ENCODE assay signal across 8 cellular contexts in genomic region chr14:73754911-73755360, GRCh38. TPM values are rescaled to one million over a fixed set of nuclear protein-coding genes. Genes with fewer than 3 reads are reported as not detected.
DNase-seq lines count a peak whose midpoint lies in the region; ATAC-seq and TF ChIP-seq lines count a peak whose summit lies in the region.

No MANE protein-coding gene starts in this region.

- peaks cover 83% of the 10 kb centered on the region for H3K4me1 Mint-ChIP-seq in activated CD8-positive, alpha-beta T cell treated with anti-CD3 and anti-CD28 coated beads, Interleukin-2, amount 10 ng/mL, durations not matched to agents 7 days and 5 days (ENCODE audit: low read depth)

- H3K4me1 ChIP-seq in heart right ventricle (peaks cover 80 to 92% (median 90%) of the 10 kb centered on the region in 9 donors), skeletal muscle satellite cell (ENCODE audit: control insufficient read depth, insufficient read depth, low read length) (peaks cover 86% of the 10 kb centered on the region)

- 6 to 10% methylated on average over 8 of the region's 8 CpGs for WGBS in heart right ventricle, 2 donors

- H3K27ac ChIP-seq in heart right ventricle = peak overlapping the region; percentile 72 to 100 (median 98)

- no peaks in the 10 kb centered on the region for H3K27me3 ChIP-seq in heart right ventricle
- H3K27me3 ChIP-seq in skeletal muscle satellite cell (ENCODE audit: control insufficient read depth, insufficient read depth, low read length) = no peaks in the 10 kb centered on the region

- H3K4me3 Mint-ChIP-seq in activated CD8-positive, alpha-beta T cell treated with anti-CD3 and anti-CD28 coated beads, Interleukin-2, amount 10 ng/mL, durations not matched to agents 7 days and 5 days = peak overlapping the region; percentile 91

- DNase-seq in GM20000 (ENCODE audit: low spot score) (peak; percentile 17), heart right ventricle (peak; percentile 44 to 60), NCI-H2171 (lab: John Stamatoyannopoulos, UW) (no peak), NCI-H1092 (lab: John Stamatoyannopoulos, UW) (no peak)
- DNase-seq in activated CD8-positive, alpha-beta T cell treated with anti-CD3 and anti-CD28 coated beads, Interleukin-2, amount 10 ng/mL, durations not matched to agents 7 days and 5 days = no peak
- DNase-seq in activated CD4-positive, CD25-positive, alpha-beta regulatory T cell treated with anti-CD3 and anti-CD28 coated beads, Interleukin-2, amount 50 U/mL, for 72 hours = no peak

- intact Hi-C loops in heart right ventricle (cut with DNase I) = loop anchor here in 9 of 10 donors (2.0 to 5.0 kb wide), 4 partner anchors 14 to 32 kb away; no protein-coding TSS in a partner anchor

- H3K36me3 Mint-ChIP-seq in activated CD8-positive, alpha-beta T cell treated with anti-CD3 and anti-CD28 coated beads, Interleukin-2, amount 10 ng/mL, durations not matched to agents 7 days and 5 days (ENCODE audit: low read depth) = peaks cover 48% of the 10 kb centered on the region

- peak overlapping the region; percentile 70 for H3K9ac ChIP-seq in skeletal muscle satellite cell (ENCODE audit: low read depth, low read length)

- no peak for ATAC-seq in activated CD8-positive, alpha-beta T cell treated with anti-CD3 and anti-CD28 coated beads, Interleukin-2, amount 10 ng/mL, durations not matched to agents 7 days and 5 days
- peak in 6 of 8 donors; percentile 7 to 59 (median 46) for ATAC-seq in heart right ventricle
- ATAC-seq in GM18909 (IDR thresholded peaks at IDR 0.05; ENCODE audit: poor library complexity, unreplicated experiment) = no peak

- CTCF ChIA-PET in activated CD8-positive, alpha-beta T cell treated with anti-CD3 and anti-CD28 coated beads, Interleukin-2, amount 10 ng/mL, durations not matched to agents 7 days and 5 days (lab: Charles Lee) = interaction anchor here (0.7 to 12.8 kb wide), 8 partner anchors 11 to 186 kb away, joined by 3 to 186 read pairs (median 6); partner anchors contain the start of genes ACOT2 and ZNF410

- H3K36me3 ChIP-seq in heart right ventricle (no peaks in the 10 kb centered on the region), skeletal muscle satellite cell (ENCODE audit: insufficient read depth, low read length) (no peaks in the 10 kb centered on the region)

- H3K9me3 ChIP-seq in heart right ventricle = no peaks in the 10 kb centered on the region
- no peaks in the 10 kb centered on the region for H3K9me3 ChIP-seq in skeletal muscle satellite cell (replicated peaks; ENCODE audit: low read length)

- H3K27me3 Mint-ChIP-seq in activated CD8-positive, alpha-beta T cell treated with anti-CD3 and anti-CD28 coated beads, Interleukin-2, amount 10 ng/mL, durations not matched to agents 7 days and 5 days (ENCODE audit: low read depth) = no peaks in the 10 kb centered on the region

- H3K9me3 Mint-ChIP-seq in activated CD8-positive, alpha-beta T cell treated with anti-CD3 and anti-CD28 coated beads, Interleukin-2, amount 10 ng/mL, durations not matched to agents 7 days and 5 days (ENCODE audit: insufficient read depth) = no peaks in the 10 kb centered on the region

- TF ChIP-seq CTCF in GM20000 (IDR thresholded peaks at IDR 0.05; ENCODE audit: extremely low read depth, missing control alignments) = no peak
- TF ChIP-seq CTCF in heart right ventricle (IDR thresholded peaks at IDR 0.05) = no peak

- peak overlapping the region; percentile 89 for H3K4me2 ChIP-seq in skeletal muscle satellite cell (ENCODE audit: low read length)

- peak overlapping the region; percentile 90 for H3K27ac Mint-ChIP-seq in activated CD8-positive, alpha-beta T cell treated with anti-CD3 and anti-CD28 coated beads, Interleukin-2, amount 10 ng/mL, durations not matched to agents 7 days and 5 days

- POLR2A ChIA-PET in activated CD8-positive, alpha-beta T cell treated with anti-CD3 and anti-CD28 coated beads, Interleukin-2, amount 10 ng/mL, durations not matched to agents 7 days and 5 days (lab: Charles Lee) = interaction anchor here (0.9 to 5.6 kb wide), 8 partner anchors 8 to 42 kb away, joined by 4 to 77 read pairs (median 8); no protein-coding TSS in a partner anchor

- H3K4me3 ChIP-seq in heart right ventricle = peak overlapping the region in 7 of 10 donors; percentile 12 to 43 (median 22)
- peak overlapping the region; percentile 59 for H3K4me3 ChIP-seq in skeletal muscle satellite cell (ENCODE audit: low read length)

RNA-seq across cellular contexts. Expression of gene PNMA1, which starts 40.8 kb away (rescaled TPM):
- total RNA-seq in activated CD8-positive, alpha-beta T cell treated with anti-CD3 and anti-CD28 coated beads, Interleukin-2, amount 10 ng/mL, durations not matched to agents 7 days and 5 days = 10 to 100 TPM; 24.4 to 25.6 TPM
- total RNA-seq in heart right ventricle = 10 to 100 TPM; 13.9 to 30.8 (median 23.6) TPM
- polyA plus RNA-seq in heart right ventricle = 10 to 100 TPM in 1 of 2 donors, 1 to 10 TPM in 1; 6.6 to 15.7 TPM
- 22.1 and 28.8 TPM in 2 replicates for total RNA-seq in skeletal muscle satellite cell (2012; rRNA removed)

Comparison
In these comparisons a context has a peak if more than half of its experiments do, and no peak if none do; other contexts are left out.
1. DNase-seq: peak in GM20000 (single experiment) and heart right ventricle (2 of 2); none in activated CD8-positive, alpha-beta T cell treated with anti-CD3 and anti-CD28 coated beads, Interleukin-2, amount 10 ng/mL, durations not matched to agents 7 days and 5 days (single experiment), activated CD4-positive, CD25-positive, alpha-beta regulatory T cell treated with anti-CD3 and anti-CD28 coated beads, Interleukin-2, amount 50 U/mL, for 72 hours (single experiment), NCI-H2171 (single experiment) and NCI-H1092 (single experiment).
2. ATAC-seq: peak in heart right ventricle (6 of 8); none in activated CD8-positive, alpha-beta T cell treated with anti-CD3 and anti-CD28 coated beads, Interleukin-2, amount 10 ng/mL, durations not matched to agents 7 days and 5 days (single experiment) and GM18909 (single experiment).